ENCODE assay signal across 8 cellular contexts in genomic region chr18:76528477-76529432, GRCh38. TPM values are rescaled to one million over a fixed set of nuclear protein-coding genes. Genes with fewer than 3 reads are reported as not detected.
DNase-seq lines count a peak whose midpoint lies in the region; ATAC-seq lines count a peak whose summit lies in the region.

No MANE protein-coding gene starts in this region.

- ATAC-seq in activated CD8-positive, alpha-beta T cell treated with anti-CD3 and anti-CD28 coated beads, Interleukin-2, amount 10 ng/mL, durations not matched to agents 7 days and 5 days: peak; percentile 44
- ATAC-seq in HG03139 (IDR thresholded peaks at IDR 0.05; ENCODE audit: unreplicated experiment): no peak

- in situ Hi-C loops in KBM-7 (cut with MboI; ENCODE audit: low pct_unique_long_range_greater_than_20kb, low sequenced_read_pairs): no loop called here

- H3K9me3 ChIP-seq in skeletal muscle tissue (ENCODE audit: control insufficient read depth in 3 of 3, low read length in 3 of 3): no peaks in the 10 kb centered on the region

- POLR2A ChIA-PET in activated CD8-positive, alpha-beta T cell treated with anti-CD3 and anti-CD28 coated beads, Interleukin-2, amount 10 ng/mL, durations not matched to agents 7 days and 5 days (lab: Charles Lee): interaction anchor here (0.6 kb wide), 1 partner anchor 1269 kb away, joined by 3 read pairs; no protein-coding TSS in a partner anchor

- peak overlapping the region; percentile 64 to 76 (median 75) for H3K4me3 ChIP-seq in skeletal muscle tissue (ENCODE audit: low read length in 3 of 3)

- H3K27ac ChIP-seq in skeletal muscle tissue (ENCODE audit: low read depth, low read length): no peak overlapping the region

- no peaks in the 10 kb centered on the region for H3K36me3 ChIP-seq in skeletal muscle tissue (ENCODE audit: control insufficient read depth in 3 of 3, insufficient read depth in 3 of 3, low read length in 3 of 3)

- H3K4me1 ChIP-seq in skeletal muscle tissue (ENCODE audit: control insufficient read depth in 3 of 3, insufficient read depth in 3 of 3, low read length in 3 of 3): peaks cover 10 to 22% (median 14%) of the 10 kb centered on the region in 3 donors

- peak overlapping the region in 2 of 3 donors; percentile 59 to 75 for H3K9ac ChIP-seq in skeletal muscle tissue (ENCODE audit: low read depth in 1 of 3, low read length in 3 of 3)

- DNase-seq in T-helper 1 cell (no peak), KBM-7 (peak; percentile 57), hepatic stellate cell (ENCODE audit: low spot score) (peak; percentile 28), NAMALWA (ENCODE audit: low spot score) (no peak)
- DNase-seq in activated CD8-positive, alpha-beta T cell treated with anti-CD3 and anti-CD28 coated beads, Interleukin-2, amount 10 ng/mL, durations not matched to agents 7 days and 5 days: peak; percentile 33

- peaks cover 8 to 37% (median 34%) of the 10 kb centered on the region in 3 donors for H3K27me3 ChIP-seq in skeletal muscle tissue (ENCODE audit: control insufficient read depth in 3 of 3, insufficient read depth in 3 of 3, low read length in 3 of 3)

- H3K27ac Mint-ChIP-seq in T-helper 1 cell treated with Interleukin-12 subunit alpha and Interleukin-12 subunit beta and Interleukin-4 antibody, amounts not matched to agents 30 μg/mL and 1 μg/mL, for 36 hours: no peak overlapping the region
- no peak overlapping the region for H3K27ac Mint-ChIP-seq in activated CD8-positive, alpha-beta T cell treated with anti-CD3 and anti-CD28 coated beads, Interleukin-2, amount 10 ng/mL, durations not matched to agents 7 days and 5 days

- peaks cover 31% of the 10 kb centered on the region for H3K27me3 Mint-ChIP-seq in T-helper 1 cell treated with Interleukin-12 subunit alpha and Interleukin-12 subunit beta and Interleukin-4 antibody, amounts not matched to agents 30 μg/mL and 1 μg/mL, for 36 hours (ENCODE audit: low read depth)
- H3K27me3 Mint-ChIP-seq in activated CD8-positive, alpha-beta T cell treated with anti-CD3 and anti-CD28 coated beads, Interleukin-2, amount 10 ng/mL, durations not matched to agents 7 days and 5 days (ENCODE audit: low read depth): peaks cover 22% of the 10 kb centered on the region

- H3K9me3 Mint-ChIP-seq in T-helper 1 cell treated with Interleukin-12 subunit alpha and Interleukin-12 subunit beta and Interleukin-4 antibody, amounts not matched to agents 30 μg/mL and 1 μg/mL, for 36 hours: no peaks in the 10 kb centered on the region
- H3K9me3 Mint-ChIP-seq in activated CD8-positive, alpha-beta T cell treated with anti-CD3 and anti-CD28 coated beads, Interleukin-2, amount 10 ng/mL, durations not matched to agents 7 days and 5 days (ENCODE audit: insufficient read depth): no peaks in the 10 kb centered on the region

- no peaks in the 10 kb centered on the region for H3K36me3 Mint-ChIP-seq in T-helper 1 cell treated with Interleukin-12 subunit alpha and Interleukin-12 subunit beta and Interleukin-4 antibody, amounts not matched to agents 30 μg/mL and 1 μg/mL, for 36 hours (ENCODE audit: low read depth)
- H3K36me3 Mint-ChIP-seq in activated CD8-positive, alpha-beta T cell treated with anti-CD3 and anti-CD28 coated beads, Interleukin-2, amount 10 ng/mL, durations not matched to agents 7 days and 5 days (ENCODE audit: low read depth): no peaks in the 10 kb centered on the region

- CTCF ChIA-PET in activated CD8-positive, alpha-beta T cell treated with anti-CD3 and anti-CD28 coated beads, Interleukin-2, amount 10 ng/mL, durations not matched to agents 7 days and 5 days (lab: Charles Lee): interaction anchor here (1.2 kb wide), 1 partner anchor 9 kb away, joined by 3 read pairs; no protein-coding TSS in a partner anchor

- peaks cover 11% of the 10 kb centered on the region for H3K4me1 Mint-ChIP-seq in T-helper 1 cell treated with Interleukin-12 subunit alpha and Interleukin-12 subunit beta and Interleukin-4 antibody, amounts not matched to agents 30 μg/mL and 1 μg/mL, for 36 hours (ENCODE audit: low read depth)
- peaks cover 8% of the 10 kb centered on the region for H3K4me1 Mint-ChIP-seq in activated CD8-positive, alpha-beta T cell treated with anti-CD3 and anti-CD28 coated beads, Interleukin-2, amount 10 ng/mL, durations not matched to agents 7 days and 5 days (ENCODE audit: low read depth)

- peak overlapping the region; percentile 27 for H3K4me3 Mint-ChIP-seq in T-helper 1 cell treated with Interleukin-12 subunit alpha and Interleukin-12 subunit beta and Interleukin-4 antibody, amounts not matched to agents 30 μg/mL and 1 μg/mL, for 36 hours
- H3K4me3 Mint-ChIP-seq in activated CD8-positive, alpha-beta T cell treated with anti-CD3 and anti-CD28 coated beads, Interleukin-2, amount 10 ng/mL, durations not matched to agents 7 days and 5 days: peak overlapping the region; percentile 51

RNA-seq across cellular contexts. Expression of gene ZNF516, which starts 33.7 kb away (rescaled TPM):
- 1 to 10 TPM; 2.5 to 3.3 TPM for total RNA-seq in activated CD8-positive, alpha-beta T cell treated with anti-CD3 and anti-CD28 coated beads, Interleukin-2, amount 10 ng/mL, durations not matched to agents 7 days and 5 days
- total RNA-seq in skeletal muscle tissue: 33.9 TPM

Comparison
In these comparisons a context has a peak if more than half of its experiments do, and no peak if none do; other contexts are left out.
1. DNase-seq: peak in KBM-7 (single experiment), activated CD8-positive, alpha-beta T cell treated with anti-CD3 and anti-CD28 coated beads, Interleukin-2, amount 10 ng/mL, durations not matched to agents 7 days and 5 days (single experiment) and hepatic stellate cell (single experiment); none in T-helper 1 cell (0 of 5) and NAMALWA (single experiment).